In the genomic region with DNA sequence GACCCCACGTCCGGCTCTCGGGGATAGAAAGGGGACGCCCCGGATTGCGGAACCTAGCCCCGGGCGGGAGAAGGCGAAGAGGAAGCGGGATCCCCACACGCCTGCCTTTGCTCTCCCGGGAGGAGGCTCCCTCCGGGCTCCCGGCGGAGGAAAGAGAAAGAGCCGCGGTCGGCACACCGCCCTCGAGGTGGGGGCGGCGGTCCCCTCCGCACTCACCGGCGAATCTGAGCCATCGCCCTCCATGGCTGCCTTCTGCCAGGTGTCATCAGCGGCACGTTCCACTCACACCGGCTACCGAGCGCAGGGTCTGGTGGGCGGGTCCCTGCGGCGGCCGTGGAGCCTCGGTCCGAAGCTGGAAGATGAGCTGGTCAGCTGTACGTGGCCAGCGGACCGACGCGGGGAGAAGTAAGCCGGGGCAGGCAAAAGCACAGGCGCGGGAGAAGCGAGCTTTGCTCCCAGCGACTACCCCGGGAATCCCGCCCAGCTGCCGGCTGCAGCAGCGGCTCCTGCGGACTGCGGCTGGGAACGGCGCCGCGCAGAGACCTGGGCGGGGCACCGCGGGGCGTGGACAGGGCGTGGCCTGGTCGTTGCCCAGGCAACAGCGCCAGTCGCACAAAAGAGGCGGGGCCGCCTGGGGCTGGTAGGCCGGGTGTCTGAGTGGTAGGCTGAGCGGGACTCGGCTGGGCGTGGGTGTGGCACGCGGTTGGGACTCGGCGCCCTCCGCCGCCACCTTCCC, we compare ENCODE assay signal across 1 cellular context.
TF ChIP-seq lines count a peak whose summit lies in the region.

A gene with protein sequence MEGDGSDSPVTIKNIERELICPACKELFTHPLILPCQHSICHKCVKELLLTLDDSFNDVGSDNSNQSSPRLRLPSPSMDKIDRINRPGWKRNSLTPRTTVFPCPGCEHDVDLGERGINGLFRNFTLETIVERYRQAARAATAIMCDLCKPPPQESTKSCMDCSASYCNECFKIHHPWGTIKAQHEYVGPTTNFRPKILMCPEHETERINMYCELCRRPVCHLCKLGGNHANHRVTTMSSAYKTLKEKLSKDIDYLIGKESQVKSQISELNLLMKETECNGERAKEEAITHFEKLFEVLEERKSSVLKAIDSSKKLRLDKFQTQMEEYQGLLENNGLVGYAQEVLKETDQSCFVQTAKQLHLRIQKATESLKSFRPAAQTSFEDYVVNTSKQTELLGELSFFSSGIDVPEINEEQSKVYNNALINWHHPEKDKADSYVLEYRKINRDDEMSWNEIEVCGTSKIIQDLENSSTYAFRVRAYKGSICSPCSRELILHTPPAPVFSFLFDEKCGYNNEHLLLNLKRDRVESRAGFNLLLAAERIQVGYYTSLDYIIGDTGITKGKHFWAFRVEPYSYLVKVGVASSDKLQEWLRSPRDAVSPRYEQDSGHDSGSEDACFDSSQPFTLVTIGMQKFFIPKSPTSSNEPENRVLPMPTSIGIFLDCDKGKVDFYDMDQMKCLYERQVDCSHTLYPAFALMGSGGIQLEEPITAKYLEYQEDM (minus strand): TSS at position 517 of the 736 bp plus-strand sequence. CDS start 274 bp downstream, at position 243.

TF ChIP-seq in HepG2, 621 proteins besides CTCF, POLR2A, EP300 and RAD21 (continued from another document and continues in another):
- TF ChIP-seq, protein P1, sequence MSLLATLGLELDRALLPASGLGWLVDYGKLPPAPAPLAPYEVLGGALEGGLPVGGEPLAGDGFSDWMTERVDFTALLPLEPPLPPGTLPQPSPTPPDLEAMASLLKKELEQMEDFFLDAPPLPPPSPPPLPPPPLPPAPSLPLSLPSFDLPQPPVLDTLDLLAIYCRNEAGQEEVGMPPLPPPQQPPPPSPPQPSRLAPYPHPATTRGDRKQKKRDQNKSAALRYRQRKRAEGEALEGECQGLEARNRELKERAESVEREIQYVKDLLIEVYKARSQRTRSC (CRISPR knock-in tag; IDR thresholded peaks at IDR 0.05; ENCODE audit: low read depth): 0 out of 2 replicates have a peak, but pooled peaks have one; percentile 36
- TF ChIP-seq, protein P2, sequence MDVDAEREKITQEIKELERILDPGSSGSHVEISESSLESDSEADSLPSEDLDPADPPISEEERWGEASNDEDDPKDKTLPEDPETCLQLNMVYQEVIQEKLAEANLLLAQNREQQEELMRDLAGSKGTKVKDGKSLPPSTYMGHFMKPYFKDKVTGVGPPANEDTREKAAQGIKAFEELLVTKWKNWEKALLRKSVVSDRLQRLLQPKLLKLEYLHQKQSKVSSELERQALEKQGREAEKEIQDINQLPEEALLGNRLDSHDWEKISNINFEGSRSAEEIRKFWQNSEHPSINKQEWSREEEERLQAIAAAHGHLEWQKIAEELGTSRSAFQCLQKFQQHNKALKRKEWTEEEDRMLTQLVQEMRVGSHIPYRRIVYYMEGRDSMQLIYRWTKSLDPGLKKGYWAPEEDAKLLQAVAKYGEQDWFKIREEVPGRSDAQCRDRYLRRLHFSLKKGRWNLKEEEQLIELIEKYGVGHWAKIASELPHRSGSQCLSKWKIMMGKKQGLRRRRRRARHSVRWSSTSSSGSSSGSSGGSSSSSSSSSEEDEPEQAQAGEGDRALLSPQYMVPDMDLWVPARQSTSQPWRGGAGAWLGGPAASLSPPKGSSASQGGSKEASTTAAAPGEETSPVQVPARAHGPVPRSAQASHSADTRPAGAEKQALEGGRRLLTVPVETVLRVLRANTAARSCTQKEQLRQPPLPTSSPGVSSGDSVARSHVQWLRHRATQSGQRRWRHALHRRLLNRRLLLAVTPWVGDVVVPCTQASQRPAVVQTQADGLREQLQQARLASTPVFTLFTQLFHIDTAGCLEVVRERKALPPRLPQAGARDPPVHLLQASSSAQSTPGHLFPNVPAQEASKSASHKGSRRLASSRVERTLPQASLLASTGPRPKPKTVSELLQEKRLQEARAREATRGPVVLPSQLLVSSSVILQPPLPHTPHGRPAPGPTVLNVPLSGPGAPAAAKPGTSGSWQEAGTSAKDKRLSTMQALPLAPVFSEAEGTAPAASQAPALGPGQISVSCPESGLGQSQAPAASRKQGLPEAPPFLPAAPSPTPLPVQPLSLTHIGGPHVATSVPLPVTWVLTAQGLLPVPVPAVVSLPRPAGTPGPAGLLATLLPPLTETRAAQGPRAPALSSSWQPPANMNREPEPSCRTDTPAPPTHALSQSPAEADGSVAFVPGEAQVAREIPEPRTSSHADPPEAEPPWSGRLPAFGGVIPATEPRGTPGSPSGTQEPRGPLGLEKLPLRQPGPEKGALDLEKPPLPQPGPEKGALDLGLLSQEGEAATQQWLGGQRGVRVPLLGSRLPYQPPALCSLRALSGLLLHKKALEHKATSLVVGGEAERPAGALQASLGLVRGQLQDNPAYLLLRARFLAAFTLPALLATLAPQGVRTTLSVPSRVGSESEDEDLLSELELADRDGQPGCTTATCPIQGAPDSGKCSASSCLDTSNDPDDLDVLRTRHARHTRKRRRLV (CRISPR knock-in tag; IDR thresholded peaks at IDR 0.05): no peak
- TF ChIP-seq ZNF441 (CRISPR knock-in tag; IDR thresholded peaks at IDR 0.05; ENCODE audit: borderline replicate concordance): no peak
- TF ChIP-seq EHMT2 (IDR thresholded peaks at IDR 0.05; ENCODE audit: borderline replicate concordance, low read depth, low read length): no peak
- TF ChIP-seq ZNF749 (CRISPR knock-in tag; IDR thresholded peaks at IDR 0.05; ENCODE audit: borderline replicate concordance): no peak
- TF ChIP-seq, protein P3, sequence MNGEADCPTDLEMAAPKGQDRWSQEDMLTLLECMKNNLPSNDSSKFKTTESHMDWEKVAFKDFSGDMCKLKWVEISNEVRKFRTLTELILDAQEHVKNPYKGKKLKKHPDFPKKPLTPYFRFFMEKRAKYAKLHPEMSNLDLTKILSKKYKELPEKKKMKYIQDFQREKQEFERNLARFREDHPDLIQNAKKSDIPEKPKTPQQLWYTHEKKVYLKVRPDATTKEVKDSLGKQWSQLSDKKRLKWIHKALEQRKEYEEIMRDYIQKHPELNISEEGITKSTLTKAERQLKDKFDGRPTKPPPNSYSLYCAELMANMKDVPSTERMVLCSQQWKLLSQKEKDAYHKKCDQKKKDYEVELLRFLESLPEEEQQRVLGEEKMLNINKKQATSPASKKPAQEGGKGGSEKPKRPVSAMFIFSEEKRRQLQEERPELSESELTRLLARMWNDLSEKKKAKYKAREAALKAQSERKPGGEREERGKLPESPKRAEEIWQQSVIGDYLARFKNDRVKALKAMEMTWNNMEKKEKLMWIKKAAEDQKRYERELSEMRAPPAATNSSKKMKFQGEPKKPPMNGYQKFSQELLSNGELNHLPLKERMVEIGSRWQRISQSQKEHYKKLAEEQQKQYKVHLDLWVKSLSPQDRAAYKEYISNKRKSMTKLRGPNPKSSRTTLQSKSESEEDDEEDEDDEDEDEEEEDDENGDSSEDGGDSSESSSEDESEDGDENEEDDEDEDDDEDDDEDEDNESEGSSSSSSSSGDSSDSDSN (CRISPR knock-in tag; IDR thresholded peaks at IDR 0.05): peak; percentile 100
- peak; percentile 24; the same call in 1 of the 2 replicates for TF ChIP-seq CBX5 (CRISPR knock-in tag; IDR thresholded peaks at IDR 0.05; ENCODE audit: borderline replicate concordance)
- no peak for TF ChIP-seq NR2F2 (IDR thresholded peaks at IDR 0.05; ENCODE audit: borderline replicate concordance, low read depth)
- no peak for TF ChIP-seq RBM39 (IDR thresholded peaks at IDR 0.05; ENCODE audit: low read depth, low read length, poor library complexity, severe bottlenecking)
- TF ChIP-seq, protein P4, sequence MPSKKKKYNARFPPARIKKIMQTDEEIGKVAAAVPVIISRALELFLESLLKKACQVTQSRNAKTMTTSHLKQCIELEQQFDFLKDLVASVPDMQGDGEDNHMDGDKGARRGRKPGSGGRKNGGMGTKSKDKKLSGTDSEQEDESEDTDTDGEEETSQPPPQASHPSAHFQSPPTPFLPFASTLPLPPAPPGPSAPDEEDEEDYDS (CRISPR knock-in tag; IDR thresholded peaks at IDR 0.05): peak; percentile 38; the same call in 1 of the 2 replicates
- TF ChIP-seq, protein P5, sequence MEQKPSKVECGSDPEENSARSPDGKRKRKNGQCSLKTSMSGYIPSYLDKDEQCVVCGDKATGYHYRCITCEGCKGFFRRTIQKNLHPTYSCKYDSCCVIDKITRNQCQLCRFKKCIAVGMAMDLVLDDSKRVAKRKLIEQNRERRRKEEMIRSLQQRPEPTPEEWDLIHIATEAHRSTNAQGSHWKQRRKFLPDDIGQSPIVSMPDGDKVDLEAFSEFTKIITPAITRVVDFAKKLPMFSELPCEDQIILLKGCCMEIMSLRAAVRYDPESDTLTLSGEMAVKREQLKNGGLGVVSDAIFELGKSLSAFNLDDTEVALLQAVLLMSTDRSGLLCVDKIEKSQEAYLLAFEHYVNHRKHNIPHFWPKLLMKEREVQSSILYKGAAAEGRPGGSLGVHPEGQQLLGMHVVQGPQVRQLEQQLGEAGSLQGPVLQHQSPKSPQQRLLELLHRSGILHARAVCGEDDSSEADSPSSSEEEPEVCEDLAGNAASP (CRISPR knock-in tag; IDR thresholded peaks at IDR 0.05; ENCODE audit: borderline replicate concordance): peak; percentile 55
- TF ChIP-seq ZNF451 (CRISPR knock-in tag; IDR thresholded peaks at IDR 0.05): no peak
- TF ChIP-seq MEIS1 (CRISPR knock-in tag; IDR thresholded peaks at IDR 0.05; ENCODE audit: borderline replicate concordance): no peak
- TF ChIP-seq SRSF1 (optimal IDR thresholded peaks at IDR 0.05; ENCODE audit: low read depth, low read length): no peak
- no peak for TF ChIP-seq ZBTB8A (CRISPR knock-in tag; IDR thresholded peaks at IDR 0.05; ENCODE audit: borderline replicate concordance, low read depth)
- TF ChIP-seq KLF16 (CRISPR knock-in tag; IDR thresholded peaks at IDR 0.05): peak in 1 of 2 experiments; percentile 64; a peak in 2 of 4 replicates
- no peak for TF ChIP-seq NCOA1 (CRISPR knock-in tag; IDR thresholded peaks at IDR 0.05)
- TF ChIP-seq, protein P6, sequence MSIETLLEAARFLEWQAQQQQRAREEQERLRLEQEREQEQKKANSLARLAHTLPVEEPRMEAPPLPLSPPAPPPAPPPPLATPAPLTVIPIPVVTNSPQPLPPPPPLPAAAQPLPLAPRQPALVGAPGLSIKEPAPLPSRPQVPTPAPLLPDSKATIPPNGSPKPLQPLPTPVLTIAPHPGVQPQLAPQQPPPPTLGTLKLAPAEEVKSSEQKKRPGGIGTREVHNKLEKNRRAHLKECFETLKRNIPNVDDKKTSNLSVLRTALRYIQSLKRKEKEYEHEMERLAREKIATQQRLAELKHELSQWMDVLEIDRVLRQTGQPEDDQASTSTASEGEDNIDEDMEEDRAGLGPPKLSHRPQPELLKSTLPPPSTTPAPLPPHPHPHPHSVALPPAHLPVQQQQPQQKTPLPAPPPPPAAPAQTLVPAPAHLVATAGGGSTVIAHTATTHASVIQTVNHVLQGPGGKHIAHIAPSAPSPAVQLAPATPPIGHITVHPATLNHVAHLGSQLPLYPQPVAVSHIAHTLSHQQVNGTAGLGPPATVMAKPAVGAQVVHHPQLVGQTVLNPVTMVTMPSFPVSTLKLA (IDR thresholded peaks at IDR 0.05): no peak
- TF ChIP-seq, protein P7, sequence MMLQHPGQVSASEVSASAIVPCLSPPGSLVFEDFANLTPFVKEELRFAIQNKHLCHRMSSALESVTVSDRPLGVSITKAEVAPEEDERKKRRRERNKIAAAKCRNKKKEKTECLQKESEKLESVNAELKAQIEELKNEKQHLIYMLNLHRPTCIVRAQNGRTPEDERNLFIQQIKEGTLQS (CRISPR knock-in tag; IDR thresholded peaks at IDR 0.05): 0 out of 2 replicates have a peak, but pooled peaks have one; percentile 50
- TF ChIP-seq XRCC5 (optimal IDR thresholded peaks at IDR 0.05; ENCODE audit: low read length): peak; percentile 65
- TF ChIP-seq RXRB (CRISPR knock-in tag; IDR thresholded peaks at IDR 0.05; ENCODE audit: borderline replicate concordance): no peak
- TF ChIP-seq, protein P8, sequence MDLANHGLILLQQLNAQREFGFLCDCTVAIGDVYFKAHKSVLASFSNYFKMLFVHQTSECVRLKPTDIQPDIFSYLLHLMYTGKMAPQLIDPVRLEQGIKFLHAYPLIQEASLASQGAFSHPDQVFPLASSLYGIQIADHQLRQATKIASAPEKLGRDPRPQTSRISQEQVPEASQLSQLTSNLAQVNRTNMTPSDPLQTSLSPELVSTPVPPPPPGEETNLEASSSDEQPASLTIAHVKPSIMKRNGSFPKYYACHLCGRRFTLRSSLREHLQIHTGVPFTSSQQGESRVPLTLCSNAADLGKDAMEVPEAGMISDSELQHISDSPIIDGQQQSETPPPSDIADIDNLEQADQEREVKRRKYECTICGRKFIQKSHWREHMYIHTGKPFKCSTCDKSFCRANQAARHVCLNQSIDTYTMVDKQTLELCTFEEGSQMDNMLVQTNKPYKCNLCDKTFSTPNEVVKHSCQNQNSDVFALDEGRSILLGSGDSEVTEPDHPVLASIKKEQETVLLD (CRISPR knock-in tag; IDR thresholded peaks at IDR 0.05; ENCODE audit: low read depth): no peak
- no peak for TF ChIP-seq NFKBIZ (CRISPR knock-in tag; IDR thresholded peaks at IDR 0.05)
- TF ChIP-seq, protein P9, sequence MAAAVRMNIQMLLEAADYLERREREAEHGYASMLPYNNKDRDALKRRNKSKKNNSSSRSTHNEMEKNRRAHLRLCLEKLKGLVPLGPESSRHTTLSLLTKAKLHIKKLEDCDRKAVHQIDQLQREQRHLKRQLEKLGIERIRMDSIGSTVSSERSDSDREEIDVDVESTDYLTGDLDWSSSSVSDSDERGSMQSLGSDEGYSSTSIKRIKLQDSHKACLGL (CRISPR knock-in tag; IDR thresholded peaks at IDR 0.05): peak; percentile 50; the same call in 1 of the 2 replicates
- TF ChIP-seq ZNF768 (CRISPR knock-in tag; IDR thresholded peaks at IDR 0.05): peak; percentile 58; the same call in 1 of the 2 replicates
- TF ChIP-seq, protein P10, sequence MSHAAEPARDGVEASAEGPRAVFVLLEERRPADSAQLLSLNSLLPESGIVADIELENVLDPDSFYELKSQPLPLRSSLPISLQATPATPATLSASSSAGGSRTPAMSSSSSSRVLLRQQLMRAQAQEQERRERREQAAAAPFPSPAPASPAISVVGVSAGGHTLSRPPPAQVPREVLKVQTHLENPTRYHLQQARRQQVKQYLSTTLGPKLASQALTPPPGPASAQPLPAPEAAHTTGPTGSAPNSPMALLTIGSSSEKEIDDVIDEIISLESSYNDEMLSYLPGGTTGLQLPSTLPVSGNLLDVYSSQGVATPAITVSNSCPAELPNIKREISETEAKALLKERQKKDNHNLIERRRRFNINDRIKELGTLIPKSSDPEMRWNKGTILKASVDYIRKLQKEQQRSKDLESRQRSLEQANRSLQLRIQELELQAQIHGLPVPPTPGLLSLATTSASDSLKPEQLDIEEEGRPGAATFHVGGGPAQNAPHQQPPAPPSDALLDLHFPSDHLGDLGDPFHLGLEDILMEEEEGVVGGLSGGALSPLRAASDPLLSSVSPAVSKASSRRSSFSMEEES (CRISPR knock-in tag; IDR thresholded peaks at IDR 0.05): no peak
- TF ChIP-seq ZNF619 (CRISPR knock-in tag; IDR thresholded peaks at IDR 0.05): no peak
- TF ChIP-seq, protein P11, sequence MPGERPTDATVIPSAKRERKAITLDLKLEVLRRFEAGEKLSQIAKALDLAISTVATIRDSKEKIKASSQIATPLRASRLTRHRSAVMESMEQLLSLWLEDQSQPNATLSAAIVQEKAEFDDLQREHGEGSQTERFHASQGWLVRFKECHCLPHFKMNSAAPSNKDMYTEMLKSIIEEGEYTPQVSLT (CRISPR knock-in tag; IDR thresholded peaks at IDR 0.05; ENCODE audit: borderline replicate concordance, low read depth): no peak
- TF ChIP-seq ARNT (IDR thresholded peaks at IDR 0.05): no peak
- peak; percentile 59; the same call in 1 of the 2 replicates for TF ChIP-seq ZNF558 (CRISPR knock-in tag; IDR thresholded peaks at IDR 0.05; ENCODE audit: borderline replicate concordance)
- TF ChIP-seq PAWR (CRISPR knock-in tag; IDR thresholded peaks at IDR 0.05; ENCODE audit: borderline replicate concordance): no peak
- TF ChIP-seq JUND (CRISPR knock-in tag; IDR thresholded peaks at IDR 0.05): no peak
- TF ChIP-seq MAF1 (CRISPR knock-in tag; IDR thresholded peaks at IDR 0.05; ENCODE audit: borderline replicate concordance): no peak
- no peak for TF ChIP-seq ZNF614 (CRISPR knock-in tag; IDR thresholded peaks at IDR 0.05; ENCODE audit: borderline replicate concordance)
- TF ChIP-seq RBAK (CRISPR knock-in tag; IDR thresholded peaks at IDR 0.05): no peak
- TF ChIP-seq ZFP37 (CRISPR knock-in tag; IDR thresholded peaks at IDR 0.05; ENCODE audit: borderline replicate concordance): no peak; the same call in 1 of the 2 replicates
- no peak for TF ChIP-seq RFXAP (CRISPR knock-in tag; IDR thresholded peaks at IDR 0.05; ENCODE audit: borderline replicate concordance)
